In the genomic region with DNA sequence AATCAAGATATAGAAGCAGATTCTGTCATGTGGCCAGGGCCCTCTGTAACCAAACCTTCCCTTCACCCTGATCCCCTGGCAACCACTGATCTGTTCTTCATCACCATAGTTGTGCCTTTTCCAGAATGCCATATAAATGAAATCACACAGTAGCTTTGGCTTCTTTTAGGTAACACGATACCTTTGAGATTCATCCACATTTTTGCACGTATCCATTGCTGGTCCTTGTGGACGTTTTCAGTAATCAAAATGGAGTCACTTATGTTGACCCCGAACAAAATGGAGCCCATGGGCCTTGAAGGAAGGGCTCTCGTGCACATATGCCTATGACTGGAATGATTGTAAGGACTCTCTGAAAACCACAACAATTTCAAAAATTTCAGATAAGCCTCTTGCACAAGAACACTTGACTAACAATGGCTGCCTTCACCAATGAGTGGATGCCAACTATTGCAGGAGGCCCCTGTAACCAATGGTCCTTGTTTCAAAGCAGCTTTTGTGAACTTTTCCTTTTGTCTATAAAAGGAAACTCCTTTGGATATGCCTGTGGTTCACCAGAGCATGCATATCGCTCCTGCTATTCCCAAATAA, we compare ENCODE assay signal across 1 cellular context.
A peak's percentile ranks its signal among the peaks of the same experiment; 100 is the strongest.
TF ChIP-seq lines count a peak whose summit lies in the region.

No MANE protein-coding gene starts in this region.

TF ChIP-seq in HepG2, 621 proteins besides CTCF, POLR2A, EP300 and RAD21 (continued from another document and continues in another):
- TF ChIP-seq, protein P1, sequence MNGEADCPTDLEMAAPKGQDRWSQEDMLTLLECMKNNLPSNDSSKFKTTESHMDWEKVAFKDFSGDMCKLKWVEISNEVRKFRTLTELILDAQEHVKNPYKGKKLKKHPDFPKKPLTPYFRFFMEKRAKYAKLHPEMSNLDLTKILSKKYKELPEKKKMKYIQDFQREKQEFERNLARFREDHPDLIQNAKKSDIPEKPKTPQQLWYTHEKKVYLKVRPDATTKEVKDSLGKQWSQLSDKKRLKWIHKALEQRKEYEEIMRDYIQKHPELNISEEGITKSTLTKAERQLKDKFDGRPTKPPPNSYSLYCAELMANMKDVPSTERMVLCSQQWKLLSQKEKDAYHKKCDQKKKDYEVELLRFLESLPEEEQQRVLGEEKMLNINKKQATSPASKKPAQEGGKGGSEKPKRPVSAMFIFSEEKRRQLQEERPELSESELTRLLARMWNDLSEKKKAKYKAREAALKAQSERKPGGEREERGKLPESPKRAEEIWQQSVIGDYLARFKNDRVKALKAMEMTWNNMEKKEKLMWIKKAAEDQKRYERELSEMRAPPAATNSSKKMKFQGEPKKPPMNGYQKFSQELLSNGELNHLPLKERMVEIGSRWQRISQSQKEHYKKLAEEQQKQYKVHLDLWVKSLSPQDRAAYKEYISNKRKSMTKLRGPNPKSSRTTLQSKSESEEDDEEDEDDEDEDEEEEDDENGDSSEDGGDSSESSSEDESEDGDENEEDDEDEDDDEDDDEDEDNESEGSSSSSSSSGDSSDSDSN (CRISPR knock-in tag; IDR thresholded peaks at IDR 0.05) = no peak
- TF ChIP-seq FOXK1 (CRISPR knock-in tag; IDR thresholded peaks at IDR 0.05; ENCODE audit: borderline replicate concordance, low read depth) (0 out of 2 replicates have a peak, but pooled peaks have one; percentile 16), ZFP36L2 (CRISPR knock-in tag; IDR thresholded peaks at IDR 0.05) (no peak), NFIB (CRISPR knock-in tag; IDR thresholded peaks at IDR 0.05; ENCODE audit: borderline replicate concordance) (no peak), NFE2L1 (CRISPR knock-in tag; IDR thresholded peaks at IDR 0.05; ENCODE audit: borderline replicate concordance) (no peak), ZFP62 (CRISPR knock-in tag; IDR thresholded peaks at IDR 0.05) (no peak), ELF1 (CRISPR knock-in tag; IDR thresholded peaks at IDR 0.05) (0 out of 2 replicates have a peak, but pooled peaks have one; percentile 14), KDM3A (CRISPR knock-in tag; IDR thresholded peaks at IDR 0.05; ENCODE audit: low read depth) (no peak), ARID3A (IDR thresholded peaks at IDR 0.05; ENCODE audit: low read depth, low read length) (0 out of 2 replicates have a peak, but pooled peaks have one; percentile 13), ZNF83 (CRISPR knock-in tag; IDR thresholded peaks at IDR 0.05; ENCODE audit: borderline replicate concordance) (no peak), TP53 (CRISPR knock-in tag; conservative IDR thresholded peaks at IDR 0.05) (no peak), POGZ (CRISPR knock-in tag; IDR thresholded peaks at IDR 0.05) (peak; percentile 78), SATB2 (CRISPR knock-in tag; IDR thresholded peaks at IDR 0.05) (no peak), MNT (IDR thresholded peaks at IDR 0.05) (no peak), ZNF253 (CRISPR knock-in tag; IDR thresholded peaks at IDR 0.05; ENCODE audit: borderline replicate concordance) (no peak), PHF20 (CRISPR knock-in tag; IDR thresholded peaks at IDR 0.05) (no peak), PRDM15 (CRISPR knock-in tag; IDR thresholded peaks at IDR 0.05) (no peak), BCL3 (CRISPR knock-in tag; IDR thresholded peaks at IDR 0.05) (no peak), ZSCAN29 (CRISPR knock-in tag; conservative IDR thresholded peaks at IDR 0.05) (no peak), NCOA2 (CRISPR knock-in tag; IDR thresholded peaks at IDR 0.05) (peak; percentile 84), ZNF878 (CRISPR knock-in tag; IDR thresholded peaks at IDR 0.05) (no peak), ZNF776 (CRISPR knock-in tag; IDR thresholded peaks at IDR 0.05) (no peak), PITX1 (CRISPR knock-in tag; IDR thresholded peaks at IDR 0.05) (no peak), YY1 (IDR thresholded peaks at IDR 0.05; ENCODE audit: insufficient read depth, insufficient replicate concordance, low read depth, low read length) (peak; percentile 91), GPN1 (CRISPR knock-in tag; IDR thresholded peaks at IDR 0.05; ENCODE audit: borderline replicate concordance) (no peak), HDAC6 (IDR thresholded peaks at IDR 0.05; ENCODE audit: low read depth, low read length) (no peak), ZBTB42 (CRISPR knock-in tag; IDR thresholded peaks at IDR 0.05) (no peak), SKI (IDR thresholded peaks at IDR 0.05; ENCODE audit: partially characterized antibody) (no peak), E2F1 (CRISPR knock-in tag; IDR thresholded peaks at IDR 0.05) (no peak), ZNF563 (CRISPR knock-in tag; IDR thresholded peaks at IDR 0.05) (no peak), ZNF749 (CRISPR knock-in tag; IDR thresholded peaks at IDR 0.05; ENCODE audit: borderline replicate concordance) (no peak), U2AF2 (IDR thresholded peaks at IDR 0.05; ENCODE audit: low read depth, low read length) (no peak), ZNF234 (CRISPR knock-in tag; conservative IDR thresholded peaks at IDR 0.05) (no peak)
- TF ChIP-seq, protein P2, sequence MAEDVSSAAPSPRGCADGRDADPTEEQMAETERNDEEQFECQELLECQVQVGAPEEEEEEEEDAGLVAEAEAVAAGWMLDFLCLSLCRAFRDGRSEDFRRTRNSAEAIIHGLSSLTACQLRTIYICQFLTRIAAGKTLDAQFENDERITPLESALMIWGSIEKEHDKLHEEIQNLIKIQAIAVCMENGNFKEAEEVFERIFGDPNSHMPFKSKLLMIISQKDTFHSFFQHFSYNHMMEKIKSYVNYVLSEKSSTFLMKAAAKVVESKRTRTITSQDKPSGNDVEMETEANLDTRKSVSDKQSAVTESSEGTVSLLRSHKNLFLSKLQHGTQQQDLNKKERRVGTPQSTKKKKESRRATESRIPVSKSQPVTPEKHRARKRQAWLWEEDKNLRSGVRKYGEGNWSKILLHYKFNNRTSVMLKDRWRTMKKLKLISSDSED (CRISPR knock-in tag; IDR thresholded peaks at IDR 0.05) = no peak
- TF ChIP-seq, protein P3, sequence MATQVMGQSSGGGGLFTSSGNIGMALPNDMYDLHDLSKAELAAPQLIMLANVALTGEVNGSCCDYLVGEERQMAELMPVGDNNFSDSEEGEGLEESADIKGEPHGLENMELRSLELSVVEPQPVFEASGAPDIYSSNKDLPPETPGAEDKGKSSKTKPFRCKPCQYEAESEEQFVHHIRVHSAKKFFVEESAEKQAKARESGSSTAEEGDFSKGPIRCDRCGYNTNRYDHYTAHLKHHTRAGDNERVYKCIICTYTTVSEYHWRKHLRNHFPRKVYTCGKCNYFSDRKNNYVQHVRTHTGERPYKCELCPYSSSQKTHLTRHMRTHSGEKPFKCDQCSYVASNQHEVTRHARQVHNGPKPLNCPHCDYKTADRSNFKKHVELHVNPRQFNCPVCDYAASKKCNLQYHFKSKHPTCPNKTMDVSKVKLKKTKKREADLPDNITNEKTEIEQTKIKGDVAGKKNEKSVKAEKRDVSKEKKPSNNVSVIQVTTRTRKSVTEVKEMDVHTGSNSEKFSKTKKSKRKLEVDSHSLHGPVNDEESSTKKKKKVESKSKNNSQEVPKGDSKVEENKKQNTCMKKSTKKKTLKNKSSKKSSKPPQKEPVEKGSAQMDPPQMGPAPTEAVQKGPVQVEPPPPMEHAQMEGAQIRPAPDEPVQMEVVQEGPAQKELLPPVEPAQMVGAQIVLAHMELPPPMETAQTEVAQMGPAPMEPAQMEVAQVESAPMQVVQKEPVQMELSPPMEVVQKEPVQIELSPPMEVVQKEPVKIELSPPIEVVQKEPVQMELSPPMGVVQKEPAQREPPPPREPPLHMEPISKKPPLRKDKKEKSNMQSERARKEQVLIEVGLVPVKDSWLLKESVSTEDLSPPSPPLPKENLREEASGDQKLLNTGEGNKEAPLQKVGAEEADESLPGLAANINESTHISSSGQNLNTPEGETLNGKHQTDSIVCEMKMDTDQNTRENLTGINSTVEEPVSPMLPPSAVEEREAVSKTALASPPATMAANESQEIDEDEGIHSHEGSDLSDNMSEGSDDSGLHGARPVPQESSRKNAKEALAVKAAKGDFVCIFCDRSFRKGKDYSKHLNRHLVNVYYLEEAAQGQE (IDR thresholded peaks at IDR 0.05; ENCODE audit: borderline replicate concordance in 1 of 2, low read depth in 1 of 2, low read length in 2 of 2) = no peak
- TF ChIP-seq, protein P4, sequence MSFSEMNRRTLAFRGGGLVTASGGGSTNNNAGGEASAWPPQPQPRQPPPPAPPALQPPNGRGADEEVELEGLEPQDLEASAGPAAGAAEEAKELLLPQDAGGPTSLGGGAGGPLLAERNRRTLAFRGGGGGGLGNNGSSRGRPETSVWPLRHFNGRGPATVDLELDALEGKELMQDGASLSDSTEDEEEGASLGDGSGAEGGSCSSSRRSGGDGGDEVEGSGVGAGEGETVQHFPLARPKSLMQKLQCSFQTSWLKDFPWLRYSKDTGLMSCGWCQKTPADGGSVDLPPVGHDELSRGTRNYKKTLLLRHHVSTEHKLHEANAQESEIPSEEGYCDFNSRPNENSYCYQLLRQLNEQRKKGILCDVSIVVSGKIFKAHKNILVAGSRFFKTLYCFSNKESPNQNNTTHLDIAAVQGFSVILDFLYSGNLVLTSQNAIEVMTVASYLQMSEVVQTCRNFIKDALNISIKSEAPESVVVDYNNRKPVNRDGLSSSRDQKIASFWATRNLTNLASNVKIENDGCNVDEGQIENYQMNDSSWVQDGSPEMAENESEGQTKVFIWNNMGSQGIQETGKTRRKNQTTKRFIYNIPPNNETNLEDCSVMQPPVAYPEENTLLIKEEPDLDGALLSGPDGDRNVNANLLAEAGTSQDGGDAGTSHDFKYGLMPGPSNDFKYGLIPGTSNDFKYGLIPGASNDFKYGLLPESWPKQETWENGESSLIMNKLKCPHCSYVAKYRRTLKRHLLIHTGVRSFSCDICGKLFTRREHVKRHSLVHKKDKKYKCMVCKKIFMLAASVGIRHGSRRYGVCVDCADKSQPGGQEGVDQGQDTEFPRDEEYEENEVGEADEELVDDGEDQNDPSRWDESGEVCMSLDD (CRISPR knock-in tag; IDR thresholded peaks at IDR 0.05; ENCODE audit: borderline replicate concordance) = no peak
